Comparison of ENCODE assay signal across 23 cellular contexts in genomic region chr10:5047912-5048628, GRCh38. TPM values are rescaled to one million over a fixed set of nuclear protein-coding genes. Genes with fewer than 3 reads are reported as not detected.
A peak's percentile ranks its signal among the peaks of the same experiment; 100 is the strongest.
DNase-seq lines count a peak whose midpoint lies in the region; ATAC-seq and TF ChIP-seq lines count a peak whose summit lies in the region.
"Had no signal": no experiment of that assay in that cellular context is flagged by ENCODE, and none has a peak within 500 bp of the region (broad histone marks: within the 10 kb centered on the region; RNA-seq: fewer than 3 reads in every experiment).

No MANE protein-coding gene starts in this region.

- no peaks in the 10 kb centered on the region for H3K9me2 ChIP-seq in PC-3 (replicated peaks; ENCODE audit: low read length)

- POLR2A ChIA-PET in PC-3 (lab: Charles Lee; ENCODE audit: unreplicated experiment) = no interaction called here

- BruUV-seq in PC-3 (replicated peaks; lab: Mats Ljungman, UMichigan) = no TSS peak

- H4K20me1 ChIP-seq in PC-3 (ENCODE audit: low read length) = no peaks in the 10 kb centered on the region

- H3K9me3 ChIP-seq in PC-3 (ENCODE audit: low read length) (no peaks in the 10 kb centered on the region), lower lobe of right lung (no peaks in the 10 kb centered on the region)
- H3K9me3 ChIP-seq: pancreas, SJSA1 had no signal

- H3K9me3 Mint-ChIP-seq in T-helper 2 cell treated with Interferon-gamma antibody and Interleukin-4, amounts not matched to agents 5 μg/mL and 100 μg/mL, for 36 hours = no peaks in the 10 kb centered on the region
- H3K9me3 Mint-ChIP-seq: natural killer cell treated with Interleukin-12 subunit alpha and Interleukin-12 subunit beta and Interleukin-15 and Interleukin-18, amount 100 ng/mL, for 72 hours had no signal

- no peak overlapping the region for H3K4me3 ChIP-seq in PC-3 (ENCODE audit: low read length)
- no peak overlapping the region for H3K4me3 ChIP-seq in fibroblast of mammary gland (ENCODE audit: control insufficient read depth, low read depth, low read length)
- H3K4me3 ChIP-seq in lower lobe of right lung = no peak overlapping the region
- H3K4me3 ChIP-seq: pancreas, SJSA1 had no signal

- H3K9ac ChIP-seq in PC-3 (ENCODE audit: low read length) = no peak overlapping the region

- H3K36me3 Mint-ChIP-seq in T-helper 2 cell treated with Interferon-gamma antibody and Interleukin-4, amounts not matched to agents 5 μg/mL and 100 μg/mL, for 36 hours (ENCODE audit: low read depth) = no peaks in the 10 kb centered on the region
- H3K36me3 Mint-ChIP-seq: activated naive CD8-positive, alpha-beta T cell; CD4-positive, alpha-beta memory T cell; natural killer cell treated with Interleukin-12 subunit alpha and Interleukin-12 subunit beta and Interleukin-15 and Interleukin-18, amount 100 ng/mL, for 72 hours had no signal

- peaks cover 11% of the 10 kb centered on the region for H3K4me1 ChIP-seq in PC-3 (ENCODE audit: insufficient read depth, low read length)
- H3K4me1 ChIP-seq in lower lobe of right lung = peaks cover 8% of the 10 kb centered on the region
- H3K4me1 ChIP-seq: SJSA1 had no signal

- CTCF ChIA-PET in PC-3 (lab: Charles Lee) = no interaction called here

- H3F3A ChIP-seq in PC-3 (ENCODE audit: low read length, unreplicated experiment) = no peaks in the 10 kb centered on the region

- H3K79me2 ChIP-seq in PC-3 (ENCODE audit: low read length) = no peaks in the 10 kb centered on the region

- TF ChIP-seq CTCF in PC-3 (conservative IDR thresholded peaks at IDR 0.05; ENCODE audit: low read depth, low read length) (no peak), fibroblast of mammary gland (conservative IDR thresholded peaks at IDR 0.05; ENCODE audit: control insufficient read depth, insufficient read depth, low read depth, low read length) (no peak), lower lobe of right lung (IDR thresholded peaks at IDR 0.05) (no peak)

- H3K27me3 ChIP-seq in PC-3 (ENCODE audit: low read length) (no peaks in the 10 kb centered on the region), lower lobe of right lung (ENCODE audit: low read depth) (no peaks in the 10 kb centered on the region)
- H3K27me3 ChIP-seq: pancreas, SJSA1 had no signal

- DNase-seq in AG20443 (ENCODE audit: low spot score) (peak; percentile 68), PC-3 (peak; percentile 49), fibroblast of mammary gland (ENCODE audit: low read depth) (peak; percentile 60), renal cortical epithelial cell (ENCODE audit: low read depth) (peak; percentile 23), NCI-H1694 (lab: John Stamatoyannopoulos, UW) (no peak), lower lobe of right lung (no peak)
- no peak for DNase-seq in T-helper 2 cell treated with Interferon-gamma antibody and Interleukin-4, amounts not matched to agents 5 μg/mL and 100 μg/mL, for 36 hours (ENCODE audit: low spot score)
- DNase-seq: activated CD4-positive, alpha-beta T cell treated with anti-CD3 and anti-CD28 coated beads for 4 hours; CD4-positive, alpha-beta memory T cell; cerebellar nuclear complex; effector CD4-positive, alpha-beta T cell; GF-D8; midbrain; NCI-H1092 treated with DMSO at 0.1 percent for 48 hours; NCI-H446; pancreas; right cardiac atrium had no signal

- H3K36me3 ChIP-seq in PC-3 (ENCODE audit: low read depth, low read length) = no peaks in the 10 kb centered on the region
- H3K36me3 ChIP-seq in lower lobe of right lung = no peaks in the 10 kb centered on the region
- H3K36me3 ChIP-seq: pancreas, SJSA1 had no signal

- peak overlapping the region; percentile 49 for H3K27ac ChIP-seq in PC-3 (ENCODE audit: low read length)
- no peak overlapping the region for H3K27ac ChIP-seq in lower lobe of right lung
- H3K27ac ChIP-seq: pancreas, SJSA1 had no signal

- H3K4me1 Mint-ChIP-seq in T-helper 2 cell treated with Interferon-gamma antibody and Interleukin-4, amounts not matched to agents 5 μg/mL and 100 μg/mL, for 36 hours (ENCODE audit: low read depth) = no peaks in the 10 kb centered on the region
- H3K4me1 Mint-ChIP-seq: CD4-positive, alpha-beta memory T cell had no signal

- no peak overlapping the region for H3K4me3 Mint-ChIP-seq in T-helper 2 cell treated with Interferon-gamma antibody and Interleukin-4, amounts not matched to agents 5 μg/mL and 100 μg/mL, for 36 hours
- H3K4me3 Mint-ChIP-seq: activated naive CD8-positive, alpha-beta T cell; CD4-positive, alpha-beta memory T cell; natural killer cell treated with Interleukin-12 subunit alpha and Interleukin-12 subunit beta and Interleukin-15 and Interleukin-18, amount 100 ng/mL, for 72 hours; T-helper 1 cell treated with Interleukin-12 subunit alpha and Interleukin-12 subunit beta and Interleukin-4 antibody, amounts not matched to agents 30 μg/mL and 1 μg/mL, for 36 hours had no signal

- ATAC-seq in PC-3 (peak; percentile 61), HG02623 (IDR thresholded peaks at IDR 0.05; ENCODE audit: unreplicated experiment) (no peak), lower lobe of right lung (no peak)
- ATAC-seq: esophagus mucosa; natural killer cell treated with Interleukin-12 subunit alpha and Interleukin-12 subunit beta and Interleukin-15 and Interleukin-18, amount 100 ng/mL, for 72 hours; pancreas; right cardiac atrium had no signal

- H2AFZ ChIP-seq in PC-3 (ENCODE audit: low read length) = no peak overlapping the region

- H3K27me3 Mint-ChIP-seq in T-helper 2 cell treated with Interferon-gamma antibody and Interleukin-4, amounts not matched to agents 5 μg/mL and 100 μg/mL, for 36 hours (ENCODE audit: low read depth) = no peaks in the 10 kb centered on the region
- H3K27me3 Mint-ChIP-seq: activated naive CD8-positive, alpha-beta T cell had no signal

- no peak overlapping the region for H3K27ac Mint-ChIP-seq in T-helper 2 cell treated with Interferon-gamma antibody and Interleukin-4, amounts not matched to agents 5 μg/mL and 100 μg/mL, for 36 hours
- H3K27ac Mint-ChIP-seq: activated naive CD8-positive, alpha-beta T cell; CD4-positive, alpha-beta memory T cell; natural killer cell treated with Interleukin-12 subunit alpha and Interleukin-12 subunit beta and Interleukin-15 and Interleukin-18, amount 100 ng/mL, for 72 hours; T-helper 1 cell treated with Interleukin-12 subunit alpha and Interleukin-12 subunit beta and Interleukin-4 antibody, amounts not matched to agents 30 μg/mL and 1 μg/mL, for 36 hours had no signal

- intact Hi-C loops in PC-3 (cut with micrococcal nuclease) (no loop called here), lower lobe of right lung (cut with DNase I) (no loop called here)

- peak overlapping the region; percentile 34; the same call in 1 of the 2 replicates for H3K4me2 ChIP-seq in PC-3 (ENCODE audit: low read length)

RNA-seq across cellular contexts. Expression of gene AKR1C2, which starts 44.4 kb away (rescaled TPM):
- total RNA-seq in PC-3 (2014; rRNA removed) (0.66 TPM in 1 of 2 replicates, not detected in the other), renal cortical epithelial cell (1.9 and 6.5 TPM in 2 replicates), lower lobe of right lung (34.4 TPM)
- total RNA-seq: CD4-positive, alpha-beta memory T cell; natural killer cell treated with Interleukin-12 subunit alpha and Interleukin-12 subunit beta and Interleukin-15 and Interleukin-18, amount 100 ng/mL, for 72 hours had no signal

RNA-seq across cellular contexts. Expression of gene AKR1C3, which starts 46.1 kb away (rescaled TPM):
- total RNA-seq in PC-3 (2014; rRNA removed) = 15.8 and 24.0 TPM in 2 replicates
- 69.8 and 71.9 TPM in 2 replicates for total RNA-seq in renal cortical epithelial cell
- 84.4 TPM for total RNA-seq in lower lobe of right lung

Comparison
In these comparisons a context has a peak if more than half of its experiments do, and no peak if none do; other contexts are left out.
1. DNase-seq: peak in AG20443 (single experiment), PC-3 (single experiment), fibroblast of mammary gland (single experiment) and renal cortical epithelial cell (single experiment); none in NCI-H1694 (single experiment), T-helper 2 cell treated with Interferon-gamma antibody and Interleukin-4, amounts not matched to agents 5 μg/mL and 100 μg/mL, for 36 hours (single experiment) and lower lobe of right lung (single experiment).